In genomic region chr5:50501510-50502209, GRCh38 we compare ENCODE assay signal across 10 cellular contexts.
DNase-seq lines count a peak whose midpoint lies in the region; ATAC-seq and TF ChIP-seq lines count a peak whose summit lies in the region.
"Had no signal": no experiment of that assay in that cellular context is flagged by ENCODE, and none has a peak within 500 bp of the region (broad histone marks: within the 10 kb centered on the region; RNA-seq: fewer than 3 reads in every experiment).

No MANE protein-coding gene starts in this region.

- no peaks in the 10 kb centered on the region for H3K9me3 ChIP-seq in OCI-LY3 (ENCODE audit: insufficient read depth, low read length)
- H3K9me3 ChIP-seq in gastroesophageal sphincter = no peaks in the 10 kb centered on the region
- H3K9me3 ChIP-seq: body of pancreas had no signal

- ATAC-seq in HG02973 (IDR thresholded peaks at IDR 0.05; ENCODE audit: unreplicated experiment) = peak; percentile 100
- peak; percentile 99 for ATAC-seq in stimulated activated naive B cell treated with anti-CD40 and anti-IgM and Interleukin-4, amounts not matched to agents 10 μg/mL and 1 μg/mL and 100 μg/mL, for 72 hours (replicated peaks)
- no peak for ATAC-seq in gastroesophageal sphincter
- ATAC-seq: body of pancreas had no signal

- WGBS in gastroesophageal sphincter (ENCODE audit: low coverage in 1 of 2), 2 donors = 47 to 70% methylated on average over 2 of the region's 2 CpGs

- H3K36me3 ChIP-seq in OCI-LY3 (replicated peaks; ENCODE audit: low read depth, low read length) = no peaks in the 10 kb centered on the region
- H3K36me3 ChIP-seq in gastroesophageal sphincter = no peaks in the 10 kb centered on the region

- H3K27ac ChIP-seq in OCI-LY3 (ENCODE audit: low read length) = peak overlapping the region; percentile 92
- H3K27ac ChIP-seq in gastroesophageal sphincter = no peak overlapping the region
- H3K27ac ChIP-seq: body of pancreas had no signal

- intact Hi-C loops in activated CD4-positive, alpha-beta memory T cell treated with anti-CD3 and anti-CD28 coated beads for 36 hours (cut with micrococcal nuclease) = loop anchor here (2.0 kb wide), 1 partner anchor 61 kb away; the partner anchor contains the start of gene EMB

- H3K4me1 ChIP-seq in OCI-LY3 (ENCODE audit: low read length) (peaks cover 13% of the 10 kb centered on the region), gastroesophageal sphincter (no peaks in the 10 kb centered on the region)
- H3K4me1 ChIP-seq: body of pancreas had no signal

- TF ChIP-seq CTCF in OCI-LY3 (IDR thresholded peaks at IDR 0.05; ENCODE audit: low read depth, low read length) = no peak
- TF ChIP-seq CTCF in gastroesophageal sphincter (IDR thresholded peaks at IDR 0.05) = no peak

- H3K4me3 Mint-ChIP-seq in activated CD4-positive, alpha-beta memory T cell treated with anti-CD3 and anti-CD28 coated beads, Interleukin-2, amount 10 ng/mL, durations not matched to agents 7 days and 5 days = peak overlapping the region; percentile 46
- no peak overlapping the region for H3K4me3 Mint-ChIP-seq in activated CD4-positive, alpha-beta memory T cell treated with anti-CD3 and anti-CD28 coated beads for 36 hours
- H3K4me3 Mint-ChIP-seq in stimulated activated naive B cell treated with anti-CD40 and anti-IgM and Interleukin-4, amounts not matched to agents 10 μg/mL and 1 μg/mL and 100 μg/mL, for 72 hours = peak overlapping the region; percentile 29 to 53

- H3K4me3 ChIP-seq in OCI-LY3 (ENCODE audit: low read length) (peak overlapping the region; percentile 19; the same call in 1 of the 2 replicates), gastroesophageal sphincter (no peak overlapping the region)
- H3K4me3 ChIP-seq: body of pancreas had no signal

- no peaks in the 10 kb centered on the region for H3K27me3 ChIP-seq in OCI-LY3 (ENCODE audit: low read depth, low read length)
- H3K27me3 ChIP-seq in gastroesophageal sphincter = no peaks in the 10 kb centered on the region
- H3K27me3 ChIP-seq: body of pancreas had no signal

- no peak for TF ChIP-seq EP300 in gastroesophageal sphincter (IDR thresholded peaks at IDR 0.05)

- TF ChIP-seq POLR2A in gastroesophageal sphincter (IDR thresholded peaks at IDR 0.05) = no peak

- H2AFZ ChIP-seq in OCI-LY3 (ENCODE audit: low read depth, low read length) = no peak overlapping the region

- peaks cover 21% of the 10 kb centered on the region for H3K9me3 Mint-ChIP-seq in activated CD4-positive, alpha-beta memory T cell treated with anti-CD3 and anti-CD28 coated beads, Interleukin-2, amount 10 ng/mL, durations not matched to agents 7 days and 5 days
- H3K9me3 Mint-ChIP-seq in activated CD4-positive, alpha-beta memory T cell treated with anti-CD3 and anti-CD28 coated beads for 36 hours = peaks cover 18% of the 10 kb centered on the region
- H3K9me3 Mint-ChIP-seq in stimulated activated naive B cell treated with anti-CD40 and anti-IgM and Interleukin-4, amounts not matched to agents 10 μg/mL and 1 μg/mL and 100 μg/mL, for 72 hours = no peaks in the 10 kb centered on the region

- no peak for DNase-seq in activated CD4-positive, alpha-beta memory T cell treated with anti-CD3 and anti-CD28 coated beads, Interleukin-2, amount 10 ng/mL, durations not matched to agents 7 days and 5 days
- DNase-seq in activated CD4-positive, alpha-beta memory T cell treated with anti-CD3 and anti-CD28 coated beads for 36 hours = no peak
- no peak for DNase-seq in stimulated activated naive B cell treated with anti-CD40 and anti-IgM and Interleukin-4, amounts not matched to agents 10 μg/mL and 1 μg/mL and 100 μg/mL, for 72 hours
- no peak for DNase-seq in activated effector memory CD4-positive, alpha-beta T cell treated with anti-CD3 and anti-CD28 coated beads, Interleukin-2, amount 50 U/mL, for 16 hours
- no peak for DNase-seq in NCI-H2196 treated with DMSO at 0.1 percent for 48 hours (lab: John Stamatoyannopoulos, UW; ENCODE audit: unreplicated experiment)
- DNase-seq: body of pancreas, NCI-H187 had no signal

- H3K36me3 Mint-ChIP-seq in activated CD4-positive, alpha-beta memory T cell treated with anti-CD3 and anti-CD28 coated beads, Interleukin-2, amount 10 ng/mL, durations not matched to agents 7 days and 5 days (ENCODE audit: low read depth) = peaks cover 25% of the 10 kb centered on the region
- H3K36me3 Mint-ChIP-seq in activated CD4-positive, alpha-beta memory T cell treated with anti-CD3 and anti-CD28 coated beads for 36 hours = peaks cover 16% of the 10 kb centered on the region
- no peaks in the 10 kb centered on the region for H3K36me3 Mint-ChIP-seq in stimulated activated naive B cell treated with anti-CD40 and anti-IgM and Interleukin-4, amounts not matched to agents 10 μg/mL and 1 μg/mL and 100 μg/mL, for 72 hours

- H3K4me1 Mint-ChIP-seq in activated CD4-positive, alpha-beta memory T cell treated with anti-CD3 and anti-CD28 coated beads, Interleukin-2, amount 10 ng/mL, durations not matched to agents 7 days and 5 days = peaks cover 14% of the 10 kb centered on the region
- peaks cover 12% of the 10 kb centered on the region for H3K4me1 Mint-ChIP-seq in activated CD4-positive, alpha-beta memory T cell treated with anti-CD3 and anti-CD28 coated beads for 36 hours (ENCODE audit: low read depth)
- peaks cover 2 to 11% of the 10 kb centered on the region in 2 donors for H3K4me1 Mint-ChIP-seq in stimulated activated naive B cell treated with anti-CD40 and anti-IgM and Interleukin-4, amounts not matched to agents 10 μg/mL and 1 μg/mL and 100 μg/mL, for 72 hours

- H3K27ac Mint-ChIP-seq in activated CD4-positive, alpha-beta memory T cell treated with anti-CD3 and anti-CD28 coated beads, Interleukin-2, amount 10 ng/mL, durations not matched to agents 7 days and 5 days = peak overlapping the region; percentile 40
- no peak overlapping the region for H3K27ac Mint-ChIP-seq in activated CD4-positive, alpha-beta memory T cell treated with anti-CD3 and anti-CD28 coated beads for 36 hours
- no peak overlapping the region for H3K27ac Mint-ChIP-seq in stimulated activated naive B cell treated with anti-CD40 and anti-IgM and Interleukin-4, amounts not matched to agents 10 μg/mL and 1 μg/mL and 100 μg/mL, for 72 hours

- H3K79me2 ChIP-seq in OCI-LY3 (ENCODE audit: low read length) = no peaks in the 10 kb centered on the region

- H4K20me1 ChIP-seq in OCI-LY3 (ENCODE audit: insufficient read depth, low read length) = no peaks in the 10 kb centered on the region

- CTCF ChIA-PET in activated CD4-positive, alpha-beta memory T cell treated with anti-CD3 and anti-CD28 coated beads, Interleukin-2, amount 10 ng/mL, durations not matched to agents 7 days and 5 days (lab: Charles Lee) = interaction anchor here (0.9 to 1.4 kb wide), 2 partner anchors 56 to 61 kb away, joined by 3 read pairs; partner anchors contain the start of gene EMB
- CTCF ChIA-PET in activated CD4-positive, alpha-beta memory T cell treated with anti-CD3 and anti-CD28 coated beads for 36 hours (lab: Charles Lee) = no interaction called here

- peaks cover 2% of the 10 kb centered on the region for H3K27me3 Mint-ChIP-seq in activated CD4-positive, alpha-beta memory T cell treated with anti-CD3 and anti-CD28 coated beads, Interleukin-2, amount 10 ng/mL, durations not matched to agents 7 days and 5 days
- H3K27me3 Mint-ChIP-seq in activated CD4-positive, alpha-beta memory T cell treated with anti-CD3 and anti-CD28 coated beads for 36 hours = peaks cover 1% of the 10 kb centered on the region
- no peaks in the 10 kb centered on the region for H3K27me3 Mint-ChIP-seq in stimulated activated naive B cell treated with anti-CD40 and anti-IgM and Interleukin-4, amounts not matched to agents 10 μg/mL and 1 μg/mL and 100 μg/mL, for 72 hours

- POLR2A ChIA-PET in activated CD4-positive, alpha-beta memory T cell treated with anti-CD3 and anti-CD28 coated beads, Interleukin-2, amount 10 ng/mL, durations not matched to agents 7 days and 5 days (lab: Charles Lee) = interaction anchor here (1.7 kb wide), 1 partner anchor 61 kb away, joined by 6 read pairs; the partner anchor contains the start of gene EMB
- POLR2A ChIA-PET in activated CD4-positive, alpha-beta memory T cell treated with anti-CD3 and anti-CD28 coated beads for 36 hours (lab: Charles Lee) = interaction anchor here (1.2 kb wide), 1 partner anchor 60 kb away, joined by 3 read pairs; the partner anchor contains the start of gene EMB

- peak overlapping the region; percentile 30; the same call in 1 of the 2 replicates for H3K9ac ChIP-seq in OCI-LY3 (ENCODE audit: low read length)

- H3K4me2 ChIP-seq in OCI-LY3 (ENCODE audit: low read length) = peak overlapping the region; percentile 68
